8 cellular contexts compared by ENCODE assay signal in genomic region chr10:68560201-68560915, GRCh38. TPM values are rescaled to one million over a fixed set of nuclear protein-coding genes. Genes with fewer than 3 reads are reported as not detected.
A peak's percentile ranks its signal among the peaks of the same experiment; 100 is the strongest.
DNase-seq lines count a peak whose midpoint lies in the region; ATAC-seq and TF ChIP-seq lines count a peak whose summit lies in the region.

TET1 (plus strand) TSS chr10:68560337; CDS start chr10:68572339, 12,002 bp downstream.

- intact Hi-C loops in lower lobe of right lung (cut with DNase I), result no loop called here

- H3K4me2 ChIP-seq in DND-41 (ENCODE audit: insufficient read depth, low read length) (peak within 1 kb of the TSS; percentile 76), SU-DHL-6 (ENCODE audit: low read depth, low read length, poor library complexity, severe bottlenecking) (peak within 1 kb of the TSS; percentile 50)

- H3K9me3 ChIP-seq in DND-41 (ENCODE audit: insufficient read depth, low read length, severe bottlenecking) (no peaks in the 10 kb centered on the region), SU-DHL-6 (ENCODE audit: insufficient read depth, low read length) (no peaks in the 10 kb centered on the region), lower lobe of right lung (no peaks in the 10 kb centered on the region)

- peaks cover 14 to 23% (median 16%) of the 10 kb centered on the region in 3 donors for H3K4me1 Mint-ChIP-seq in IgD-negative memory B cell

- TF ChIP-seq CTCF in DND-41 (IDR thresholded peaks at IDR 0.05; ENCODE audit: borderline replicate concordance, extremely low read depth, low read length, poor library complexity, severe bottlenecking) (peak; percentile 2), SU-DHL-6 (IDR thresholded peaks at IDR 0.05; ENCODE audit: insufficient read depth, low read length, poor library complexity, severe bottlenecking) (no peak), lower lobe of right lung (IDR thresholded peaks at IDR 0.05) (no peak), subcutaneous adipose tissue (IDR thresholded peaks at IDR 0.05; ENCODE audit: low read depth) (no peak)

- H4K20me1 ChIP-seq in DND-41 (ENCODE audit: insufficient read depth, low read length), result no peaks in the 10 kb centered on the region
- no peaks in the 10 kb centered on the region for H4K20me1 ChIP-seq in SU-DHL-6 (ENCODE audit: low read depth, low read length)

- peaks cover 0 to 4% (median 0%) of the 10 kb centered on the region in 3 donors for H3K9me3 Mint-ChIP-seq in IgD-negative memory B cell

- H3K9me2 ChIP-seq in SU-DHL-6 (replicated peaks; ENCODE audit: insufficient read depth, low read length), result no peaks in the 10 kb centered on the region

- H3K79me2 ChIP-seq in DND-41 (ENCODE audit: insufficient read depth, low read length) (peaks cover 24% of the 10 kb centered on the region), SU-DHL-6 (ENCODE audit: insufficient read depth, low read length) (no peaks in the 10 kb centered on the region)

- H2AFZ ChIP-seq in DND-41 (ENCODE audit: low read depth, low read length), result peak within 1 kb of the TSS; percentile 95
- peak within 1 kb of the TSS; percentile 46 for H2AFZ ChIP-seq in SU-DHL-6 (ENCODE audit: low read depth, low read length, severe bottlenecking)

- H3F3A ChIP-seq in SU-DHL-6 (ENCODE audit: insufficient read depth), result no peaks in the 10 kb centered on the region

- peak; percentile 60 for ATAC-seq in DND-41 (ENCODE audit: insufficient read depth, low read depth)
- peak; percentile 72 to 78 for ATAC-seq in lower lobe of right lung
- ATAC-seq in GM21737 (IDR thresholded peaks at IDR 0.05; ENCODE audit: unreplicated experiment), result no peak

- H3K4me3 Mint-ChIP-seq in IgD-negative memory B cell, result peak within 1 kb of the TSS; percentile 57 to 92 (median 78)

- H3K4me1 ChIP-seq in DND-41 (ENCODE audit: insufficient read depth, low read length) (peaks cover 45% of the 10 kb centered on the region), lower lobe of right lung (peaks cover 15% of the 10 kb centered on the region)

- H3K36me3 ChIP-seq in DND-41 (ENCODE audit: insufficient read depth, low read length), result no peaks in the 10 kb centered on the region; the same call in 1 of the 2 replicates
- no peaks in the 10 kb centered on the region for H3K36me3 ChIP-seq in SU-DHL-6 (ENCODE audit: low read length)
- no peaks in the 10 kb centered on the region for H3K36me3 ChIP-seq in lower lobe of right lung

- peak within 1 kb of the TSS; percentile 67 to 97 for H3K4me3 ChIP-seq in DND-41 (ENCODE audit: low read depth in 1 of 2, low read length in 2 of 2)
- H3K4me3 ChIP-seq in SU-DHL-6 (ENCODE audit: insufficient read depth, low read length, poor library complexity, severe bottlenecking), result peak within 1 kb of the TSS; percentile 28
- peak within 1 kb of the TSS; percentile 69 for H3K4me3 ChIP-seq in lower lobe of right lung

- H3K27me3 ChIP-seq in DND-41 (ENCODE audit: insufficient read depth, low read length, poor library complexity), result peaks cover 20% of the 10 kb centered on the region
- H3K27me3 ChIP-seq in SU-DHL-6 (ENCODE audit: low read length), result no peaks in the 10 kb centered on the region
- peaks cover 21% of the 10 kb centered on the region for H3K27me3 ChIP-seq in lower lobe of right lung (ENCODE audit: low read depth)

- peak within 1 kb of the TSS in 1 of 3 donors; percentile 21 for H3K27ac Mint-ChIP-seq in IgD-negative memory B cell

- DNase-seq in DND-41 (peak; percentile 57), ecto neural progenitor cell (ENCODE audit: low spot score) (peak; percentile 90), lower lobe of right lung (no peak), GOT3 (lab: John Stamatoyannopoulos, UW) (no peak)

- peak within 1 kb of the TSS; percentile 57; the same call in 1 of the 2 replicates for H3K27ac ChIP-seq in DND-41 (ENCODE audit: low read length)
- no peak within 1 kb of the TSS for H3K27ac ChIP-seq in SU-DHL-6 (ENCODE audit: low read depth, low read length)
- no peak within 1 kb of the TSS for H3K27ac ChIP-seq in lower lobe of right lung

- peaks cover 50% of the 10 kb centered on the region for H3K27me3 Mint-ChIP-seq in IgD-negative memory B cell

- H3K36me3 Mint-ChIP-seq in IgD-negative memory B cell, result peaks cover 2% of the 10 kb centered on the region

- peak within 1 kb of the TSS; percentile 89 for H3K9ac ChIP-seq in DND-41 (ENCODE audit: low read depth, low read length)
- H3K9ac ChIP-seq in SU-DHL-6 (ENCODE audit: low read length), result no peak within 1 kb of the TSS

RNA-seq across cellular contexts. Expression of gene TET1, which starts in this region (rescaled TPM):
- 1.0 TPM for polyA plus RNA-seq in IgD-negative memory B cell
- 1.8 TPM for total RNA-seq in lower lobe of right lung
- 10 to 100 TPM in 3 of 4 donors, 1 to 10 TPM in 1; 8.5 to 16.4 (median 10.4) TPM for total RNA-seq in subcutaneous adipose tissue

Comparison
In these comparisons a context has a peak if more than half of its experiments do, and no peak if none do; other contexts are left out.
1. DNase-seq: peak in DND-41 (single experiment) and ecto neural progenitor cell (single experiment); none in lower lobe of right lung (single experiment) and GOT3 (single experiment).
2. H3K4me3 ChIP-seq: peak in every context shown above with its lines; median percentile 82 in DND-41; 69 in lower lobe of right lung; 28 in SU-DHL-6.